ENCODE assay signal across 10 cellular contexts in the genomic region with DNA sequence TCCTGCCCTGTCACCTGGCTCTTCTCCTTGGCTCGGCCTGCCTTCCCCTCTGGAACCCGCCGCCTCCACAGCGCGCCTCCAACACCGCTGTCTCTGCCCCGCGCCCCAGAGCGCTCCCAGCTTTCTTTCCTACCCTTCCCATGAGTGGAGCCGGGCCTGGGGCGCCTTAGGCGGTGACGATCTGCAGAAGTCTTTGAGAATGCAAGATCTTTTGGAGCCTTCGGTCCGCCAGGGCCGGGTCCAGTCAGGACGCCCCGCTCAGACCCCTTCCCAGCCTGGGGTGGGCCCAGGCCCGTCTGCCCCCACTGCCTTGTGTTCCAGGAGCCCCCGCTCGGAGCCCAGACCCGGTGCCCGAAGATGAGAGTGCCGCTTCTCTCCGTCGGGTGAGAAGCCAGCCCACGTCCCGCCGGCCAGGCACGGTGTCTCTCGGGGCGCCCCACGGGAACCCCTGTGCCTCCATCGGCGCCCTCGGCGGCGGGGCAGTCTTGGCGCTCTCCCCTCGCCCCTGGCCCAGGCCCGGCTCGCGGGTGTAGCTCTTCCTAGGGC. TPM values are rescaled to one million over a fixed set of nuclear protein-coding genes. Genes with fewer than 3 reads are reported as not detected.
DNase-seq lines count a peak whose midpoint lies in the region; ATAC-seq and TF ChIP-seq lines count a peak whose summit lies in the region.
"Had no signal": no experiment of that assay in that cellular context is flagged by ENCODE, and none has a peak within 500 bp of the region (broad histone marks: within the 10 kb centered on the region; RNA-seq: fewer than 3 reads in every experiment).

No MANE protein-coding gene starts in this region.

- H3K36me3 ChIP-seq in tibial nerve: no peaks in the 10 kb centered on the region
- H3K36me3 ChIP-seq: adrenal gland had no signal

- no peaks in the 10 kb centered on the region for H3K36me3 Mint-ChIP-seq in activated T-cell treated with anti-CD3 and anti-CD28 coated beads, Interleukin-2, amount 50 U/mL, for 4 hours (ENCODE audit: insufficient read depth)
- peaks cover 2% of the 10 kb centered on the region for H3K36me3 Mint-ChIP-seq in mesothelial cell of epicardium
- no peaks in the 10 kb centered on the region for H3K36me3 Mint-ChIP-seq in immature natural killer cell

- no peak for TF ChIP-seq CTCF in mesothelial cell of epicardium (IDR thresholded peaks at IDR 0.05; ENCODE audit: unreplicated experiment)
- TF ChIP-seq CTCF in tibial nerve (IDR thresholded peaks at IDR 0.05): no peak

- TF ChIP-seq EP300 in tibial nerve (IDR thresholded peaks at IDR 0.05): no peak

- H3K4me3 ChIP-seq in tibial nerve: peak overlapping the region in 3 of 4 donors; percentile 17 to 41 (median 26)

- no peak for DNase-seq in activated T-cell treated with anti-CD3 and anti-CD28 coated beads, Interleukin-2, amount 50 U/mL, for 4 hours
- no peak for DNase-seq in activated T-cell treated with anti-CD3 and anti-CD28 coated beads, Interleukin-2, amount 50 U/mL, for 1 hour
- peak; percentile 69 for DNase-seq in ecto neural progenitor cell (ENCODE audit: low spot score)
- peak in 1 of 2 experiments; percentile 42 for DNase-seq in mesothelial cell of epicardium (ENCODE audit: low spot score in 2 of 2, unreplicated experiment in 2 of 2)
- no peak for DNase-seq in tibial nerve (ENCODE audit: low spot score in 2 of 2)
- no peak for DNase-seq in LoVo (ENCODE audit: low spot score)
- DNase-seq in immature natural killer cell: no peak
- DNase-seq: NCI-H226 had no signal

- 1 to 4% methylated on average over 13 to 25 of the region's 43 CpGs for WGBS in tibial nerve, 2 donors

- H3K4me1 ChIP-seq in tibial nerve: peaks cover 0 to 21% (median 15%) of the 10 kb centered on the region in 4 donors

- peaks cover 71% of the 10 kb centered on the region for H3K27me3 Mint-ChIP-seq in activated T-cell treated with anti-CD3 and anti-CD28 coated beads, Interleukin-2, amount 50 U/mL, for 4 hours (ENCODE audit: low read depth)
- H3K27me3 Mint-ChIP-seq in mesothelial cell of epicardium (ENCODE audit: low read depth) (peaks cover 98% of the 10 kb centered on the region), immature natural killer cell (ENCODE audit: low read depth in 3 of 3) (peaks cover 19 to 57% (median 25%) of the 10 kb centered on the region in 3 donors)

- no peaks in the 10 kb centered on the region for H3K9me3 ChIP-seq in tibial nerve
- H3K9me3 ChIP-seq: adrenal gland had no signal

- H3K27me3 ChIP-seq in tibial nerve: peaks cover 3 to 91% of the 10 kb centered on the region in 2 donors

- no peak for TF ChIP-seq POLR2A in tibial nerve (IDR thresholded peaks at IDR 0.05)

- no peak overlapping the region for H3K27ac ChIP-seq in tibial nerve
- H3K27ac ChIP-seq: adrenal gland had no signal

- no peak overlapping the region for H3K27ac Mint-ChIP-seq in mesothelial cell of epicardium
- no peak overlapping the region for H3K27ac Mint-ChIP-seq in immature natural killer cell

- H3K9me3 Mint-ChIP-seq in activated T-cell treated with anti-CD3 and anti-CD28 coated beads, Interleukin-2, amount 50 U/mL, for 4 hours: no peaks in the 10 kb centered on the region
- H3K9me3 Mint-ChIP-seq in mesothelial cell of epicardium (peaks cover 4% of the 10 kb centered on the region), immature natural killer cell (peaks cover 0 to 2% (median 0%) of the 10 kb centered on the region in 6 donors)

- H3K4me3 Mint-ChIP-seq in activated T-cell treated with anti-CD3 and anti-CD28 coated beads, Interleukin-2, amount 50 U/mL, for 4 hours: no peak overlapping the region
- H3K4me3 Mint-ChIP-seq in mesothelial cell of epicardium (peak overlapping the region; percentile 70), immature natural killer cell (peak overlapping the region in 1 of 5 donors; percentile 32)

- peak; percentile 42 to 43 for ATAC-seq in activated T-cell treated with anti-CD3 and anti-CD28 coated beads, Interleukin-2, amount 50 U/mL, for 4 hours
- no peak for ATAC-seq in GM21786 (IDR thresholded peaks at IDR 0.05; ENCODE audit: unreplicated experiment)

- H3K4me1 Mint-ChIP-seq in activated T-cell treated with anti-CD3 and anti-CD28 coated beads, Interleukin-2, amount 50 U/mL, for 4 hours (ENCODE audit: low read depth): peaks cover 13% of the 10 kb centered on the region
- H3K4me1 Mint-ChIP-seq in mesothelial cell of epicardium (peaks cover 10% of the 10 kb centered on the region), immature natural killer cell (peaks cover 13 to 15% of the 10 kb centered on the region in 2 donors)

RNA-seq across cellular contexts. Expression of gene MRM1, which starts 40.0 kb away (rescaled TPM):
- 10 to 100 TPM; 17.2 to 23.8 (median 22.4) TPM for total RNA-seq in activated T-cell treated with anti-CD3 and anti-CD28 coated beads, Interleukin-2, amount 50 U/mL, for 4 hours
- total RNA-seq in mesothelial cell of epicardium (5.1 to 5.6 TPM (median 5.4 TPM) in 3 replicates), tibial nerve (10 to 100 TPM in 3 of 4 donors, 1 to 10 TPM in 1; 9.8 to 14.2 (median 11.5) TPM)
- 1 to 10 TPM in 2 of 3 donors, not detected in 1; 2.0 to 6.4 TPM for polyA plus RNA-seq in immature natural killer cell

RNA-seq across cellular contexts. Expression of gene DHRS11, which starts 49.7 kb away (rescaled TPM):
- 10 to 100 TPM; 11.6 to 13.0 (median 12.0) TPM for total RNA-seq in activated T-cell treated with anti-CD3 and anti-CD28 coated beads, Interleukin-2, amount 50 U/mL, for 4 hours
- total RNA-seq in mesothelial cell of epicardium (14.9 to 17.3 TPM (median 15.0 TPM) in 3 replicates), tibial nerve (10 to 100 TPM in 1 of 4 donors, 1 to 10 TPM in 2, under 1 TPM in 1; 0.78 to 14.7 (median 6.9) TPM)
- polyA plus RNA-seq in immature natural killer cell: 1 to 10 TPM in 2 of 3 donors, not detected in 1; 3.3 to 6.0 TPM
